1 cellular context compared by ENCODE assay signal in genomic region chr14:68789002-68789797, GRCh38.
TF ChIP-seq lines count a peak whose summit lies in the region.

No MANE protein-coding gene starts in this region.

TF ChIP-seq in HepG2, 621 proteins besides CTCF, POLR2A, EP300 and RAD21 (continued from another document):
- TF ChIP-seq, protein P1, sequence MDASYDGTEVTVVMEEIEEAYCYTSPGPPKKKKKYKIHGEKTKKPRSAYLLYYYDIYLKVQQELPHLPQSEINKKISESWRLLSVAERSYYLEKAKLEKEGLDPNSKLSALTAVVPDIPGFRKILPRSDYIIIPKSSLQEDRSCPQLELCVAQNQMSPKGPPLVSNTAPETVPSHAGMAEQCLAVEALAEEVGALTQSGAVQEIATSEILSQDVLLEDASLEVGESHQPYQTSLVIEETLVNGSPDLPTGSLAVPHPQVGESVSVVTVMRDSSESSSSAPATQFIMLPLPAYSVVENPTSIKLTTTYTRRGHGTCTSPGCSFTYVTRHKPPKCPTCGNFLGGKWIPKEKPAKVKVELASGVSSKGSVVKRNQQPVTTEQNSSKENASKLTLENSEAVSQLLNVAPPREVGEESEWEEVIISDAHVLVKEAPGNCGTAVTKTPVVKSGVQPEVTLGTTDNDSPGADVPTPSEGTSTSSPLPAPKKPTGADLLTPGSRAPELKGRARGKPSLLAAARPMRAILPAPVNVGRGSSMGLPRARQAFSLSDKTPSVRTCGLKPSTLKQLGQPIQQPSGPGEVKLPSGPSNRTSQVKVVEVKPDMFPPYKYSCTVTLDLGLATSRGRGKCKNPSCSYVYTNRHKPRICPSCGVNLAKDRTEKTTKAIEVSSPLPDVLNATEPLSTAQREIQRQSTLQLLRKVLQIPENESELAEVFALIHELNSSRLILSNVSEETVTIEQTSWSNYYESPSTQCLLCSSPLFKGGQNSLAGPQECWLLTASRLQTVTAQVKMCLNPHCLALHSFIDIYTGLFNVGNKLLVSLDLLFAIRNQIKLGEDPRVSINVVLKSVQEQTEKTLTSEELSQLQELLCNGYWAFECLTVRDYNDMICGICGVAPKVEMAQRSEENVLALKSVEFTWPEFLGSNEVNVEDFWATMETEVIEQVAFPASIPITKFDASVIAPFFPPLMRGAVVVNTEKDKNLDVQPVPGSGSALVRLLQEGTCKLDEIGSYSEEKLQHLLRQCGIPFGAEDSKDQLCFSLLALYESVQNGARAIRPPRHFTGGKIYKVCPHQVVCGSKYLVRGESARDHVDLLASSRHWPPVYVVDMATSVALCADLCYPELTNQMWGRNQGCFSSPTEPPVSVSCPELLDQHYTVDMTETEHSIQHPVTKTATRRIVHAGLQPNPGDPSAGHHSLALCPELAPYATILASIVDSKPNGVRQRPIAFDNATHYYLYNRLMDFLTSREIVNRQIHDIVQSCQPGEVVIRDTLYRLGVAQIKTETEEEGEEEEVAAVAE (CRISPR knock-in tag; IDR thresholded peaks at IDR 0.05; ENCODE audit: borderline replicate concordance) = no peak
- TF ChIP-seq PCBP2 (optimal IDR thresholded peaks at IDR 0.05; ENCODE audit: low read depth, low read length, poor library complexity, severe bottlenecking) = peak; percentile 91
- TF ChIP-seq POGZ (CRISPR knock-in tag; IDR thresholded peaks at IDR 0.05) = 0 out of 2 replicates have a peak, but pooled peaks have one; percentile 32
- TF ChIP-seq ZNF124 (CRISPR knock-in tag; IDR thresholded peaks at IDR 0.05) = no peak
- TF ChIP-seq, protein P2, sequence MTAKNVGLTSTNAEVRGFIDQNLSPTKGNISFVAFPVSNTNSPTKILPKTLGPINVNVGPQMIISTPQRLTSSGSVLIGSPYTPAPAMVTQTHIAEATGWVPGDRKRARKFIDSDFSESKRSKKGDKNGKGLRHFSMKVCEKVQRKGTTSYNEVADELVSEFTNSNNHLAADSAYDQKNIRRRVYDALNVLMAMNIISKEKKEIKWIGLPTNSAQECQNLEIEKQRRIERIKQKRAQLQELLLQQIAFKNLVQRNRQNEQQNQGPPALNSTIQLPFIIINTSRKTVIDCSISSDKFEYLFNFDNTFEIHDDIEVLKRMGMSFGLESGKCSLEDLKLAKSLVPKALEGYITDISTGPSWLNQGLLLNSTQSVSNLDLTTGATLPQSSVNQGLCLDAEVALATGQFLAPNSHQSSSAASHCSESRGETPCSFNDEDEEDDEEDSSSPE (CRISPR knock-in tag; IDR thresholded peaks at IDR 0.05) = 0 out of 2 replicates have a peak, but pooled peaks have one; percentile 22
- TF ChIP-seq IRF1 (CRISPR knock-in tag; IDR thresholded peaks at IDR 0.05; ENCODE audit: low read depth) = no peak
- TF ChIP-seq ZMYM4 (CRISPR knock-in tag; IDR thresholded peaks at IDR 0.05) = peak; percentile 43; the same call in 1 of the 2 replicates
- no peak for TF ChIP-seq ZNF850 (CRISPR knock-in tag; conservative IDR thresholded peaks at IDR 0.05)
- TF ChIP-seq TEAD3 (CRISPR knock-in tag; optimal IDR thresholded peaks at IDR 0.05; ENCODE audit: borderline replicate concordance) = no peak
- TF ChIP-seq EED (CRISPR knock-in tag; IDR thresholded peaks at IDR 0.05) = no peak
- TF ChIP-seq THRA (CRISPR knock-in tag; IDR thresholded peaks at IDR 0.05; ENCODE audit: borderline replicate concordance) = peak; percentile 39; the same call in 1 of the 2 replicates
- TF ChIP-seq STAG1 (CRISPR knock-in tag; IDR thresholded peaks at IDR 0.05) = peak; percentile 85
- peak; percentile 52 for TF ChIP-seq MED1 (CRISPR knock-in tag; IDR thresholded peaks at IDR 0.05)
- TF ChIP-seq HOXA3 (CRISPR knock-in tag; IDR thresholded peaks at IDR 0.05) = peak; percentile 29; the same call in 1 of the 2 replicates
- no peak for TF ChIP-seq ARNT (IDR thresholded peaks at IDR 0.05)
- TF ChIP-seq ZNF629 (CRISPR knock-in tag; conservative IDR thresholded peaks at IDR 0.05) = no peak
- peak; percentile 61 for TF ChIP-seq TBL1XR1 (IDR thresholded peaks at IDR 0.05; ENCODE audit: borderline replicate concordance, low read length, partially characterized antibody)
- no peak for TF ChIP-seq RFXAP (CRISPR knock-in tag; IDR thresholded peaks at IDR 0.05; ENCODE audit: borderline replicate concordance)
- no peak for TF ChIP-seq GABPA (IDR thresholded peaks at IDR 0.05; ENCODE audit: low read depth, low read length)
- TF ChIP-seq GABPA (CRISPR knock-in tag; IDR thresholded peaks at IDR 0.05; ENCODE audit: low read depth) = 0 out of 2 replicates have a peak, but pooled peaks have one; percentile 13
- TF ChIP-seq SUZ12 (IDR thresholded peaks at IDR 0.05; ENCODE audit: low read depth, low read length) = no peak
- TF ChIP-seq MIER3 (CRISPR knock-in tag; IDR thresholded peaks at IDR 0.05; ENCODE audit: borderline replicate concordance) = no peak
- no peak for TF ChIP-seq DRAP1 (CRISPR knock-in tag; IDR thresholded peaks at IDR 0.05)
- TF ChIP-seq SMC3 (IDR thresholded peaks at IDR 0.05; ENCODE audit: low read length) = peak; percentile 87
- no peak for TF ChIP-seq PAWR (CRISPR knock-in tag; IDR thresholded peaks at IDR 0.05; ENCODE audit: borderline replicate concordance)
- no peak for TF ChIP-seq ZNF343 (CRISPR knock-in tag; IDR thresholded peaks at IDR 0.05)
- TF ChIP-seq ELF3 (CRISPR knock-in tag; IDR thresholded peaks at IDR 0.05) = peak; percentile 74
- TF ChIP-seq, protein P3, sequence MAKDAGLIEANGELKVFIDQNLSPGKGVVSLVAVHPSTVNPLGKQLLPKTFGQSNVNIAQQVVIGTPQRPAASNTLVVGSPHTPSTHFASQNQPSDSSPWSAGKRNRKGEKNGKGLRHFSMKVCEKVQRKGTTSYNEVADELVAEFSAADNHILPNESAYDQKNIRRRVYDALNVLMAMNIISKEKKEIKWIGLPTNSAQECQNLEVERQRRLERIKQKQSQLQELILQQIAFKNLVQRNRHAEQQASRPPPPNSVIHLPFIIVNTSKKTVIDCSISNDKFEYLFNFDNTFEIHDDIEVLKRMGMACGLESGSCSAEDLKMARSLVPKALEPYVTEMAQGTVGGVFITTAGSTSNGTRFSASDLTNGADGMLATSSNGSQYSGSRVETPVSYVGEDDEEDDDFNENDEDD (CRISPR knock-in tag; IDR thresholded peaks at IDR 0.05; ENCODE audit: borderline replicate concordance) = 0 out of 2 replicates have a peak, but pooled peaks have one; percentile 19
- TF ChIP-seq YY1 (IDR thresholded peaks at IDR 0.05; ENCODE audit: insufficient read depth, insufficient replicate concordance, low read depth, low read length) = peak; percentile 63
- no peak for TF ChIP-seq ZSCAN12 (CRISPR knock-in tag; IDR thresholded peaks at IDR 0.05)
- peak; percentile 42; the same call in 1 of the 2 replicates for TF ChIP-seq FOXA3 (CRISPR knock-in tag; IDR thresholded peaks at IDR 0.05)
- TF ChIP-seq KMT2A (CRISPR knock-in tag; IDR thresholded peaks at IDR 0.05) = 0 out of 2 replicates have a peak, but pooled peaks have one; percentile 30
- TF ChIP-seq PHF20 (CRISPR knock-in tag; IDR thresholded peaks at IDR 0.05) = peak; percentile 40; the same call in 1 of the 2 replicates
- 0 out of 2 replicates have a peak, but pooled peaks have one; percentile 21 for TF ChIP-seq ZNF776 (CRISPR knock-in tag; IDR thresholded peaks at IDR 0.05)
- TF ChIP-seq SAP130 (CRISPR knock-in tag; IDR thresholded peaks at IDR 0.05; ENCODE audit: low read depth) = peak; percentile 66
- 0 out of 2 replicates have a peak, but pooled peaks have one; percentile 15 for TF ChIP-seq ZNF605 (CRISPR knock-in tag; IDR thresholded peaks at IDR 0.05)
- TF ChIP-seq XRCC5 (optimal IDR thresholded peaks at IDR 0.05; ENCODE audit: low read length) = peak; percentile 43
- peak; percentile 37 for TF ChIP-seq CBX1 (IDR thresholded peaks at IDR 0.05; ENCODE audit: low read depth)
- TF ChIP-seq ARNT2 (CRISPR knock-in tag; IDR thresholded peaks at IDR 0.05; ENCODE audit: low read depth) = 0 out of 2 replicates have a peak, but pooled peaks have one; percentile 32
- no peak for TF ChIP-seq ZNF572 (CRISPR knock-in tag; IDR thresholded peaks at IDR 0.05)
- 0 out of 2 replicates have a peak, but pooled peaks have one; percentile 22 for TF ChIP-seq ZNF614 (CRISPR knock-in tag; IDR thresholded peaks at IDR 0.05; ENCODE audit: borderline replicate concordance)
- peak; percentile 53; the same call in 1 of the 2 replicates for TF ChIP-seq GATAD2A (CRISPR knock-in tag; IDR thresholded peaks at IDR 0.05)
- peak; percentile 51; the same call in 1 of the 2 replicates for TF ChIP-seq ELF1 (CRISPR knock-in tag; IDR thresholded peaks at IDR 0.05)
- no peak for TF ChIP-seq REXO4 (CRISPR knock-in tag; IDR thresholded peaks at IDR 0.05; ENCODE audit: borderline replicate concordance)
- no peak for TF ChIP-seq KAT8 (CRISPR knock-in tag; IDR thresholded peaks at IDR 0.05)
- TF ChIP-seq CEBPG (CRISPR knock-in tag; IDR thresholded peaks at IDR 0.05) = peak; percentile 30; the same call in 1 of the 2 replicates
